Comparison of ENCODE assay signal across 7 cellular contexts in the genomic region with DNA sequence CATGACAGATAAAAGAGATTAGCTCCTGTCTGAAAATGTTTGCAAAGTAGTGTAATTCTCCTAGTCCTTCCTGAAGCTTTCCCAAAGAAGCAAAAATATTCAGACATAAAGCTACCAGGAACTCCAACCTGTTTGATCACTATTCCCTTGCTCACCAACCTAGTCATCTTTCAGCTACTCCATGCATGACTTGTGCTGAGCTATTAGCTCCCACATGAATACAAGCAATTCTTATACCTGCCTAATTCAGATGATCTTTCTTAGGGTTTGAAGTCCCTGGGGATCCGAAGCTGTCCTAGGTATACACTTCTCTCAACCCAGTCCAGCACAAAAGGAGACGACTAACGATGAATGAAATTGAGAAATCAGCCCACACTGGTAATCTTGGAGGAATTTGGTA. TPM values are rescaled to one million over a fixed set of nuclear protein-coding genes. Genes with fewer than 3 reads are reported as not detected.
DNase-seq lines count a peak whose midpoint lies in the region; ATAC-seq and TF ChIP-seq lines count a peak whose summit lies in the region.

No MANE protein-coding gene starts in this region.

- DNase-seq in HCEC 1CT (peak; percentile 9), RWPE2 (ENCODE audit: low spot score) (no peak), osteoblast (ENCODE audit: insufficient read length, low spot score, missing footprints) (peak; percentile 36), UCSD-AML1 (lab: John Stamatoyannopoulos, UW; ENCODE audit: unreplicated experiment) (no peak), NCI-H526 treated with DMSO at 0.1 percent for 48 hours (lab: John Stamatoyannopoulos, UW) (no peak), H4 (ENCODE audit: low spot score) (no peak)

- H3K4me3 ChIP-seq in RWPE2 (ENCODE audit: severe bottlenecking) (peak overlapping the region; percentile 43), osteoblast (ENCODE audit: insufficient read depth, low read length) (peak overlapping the region; percentile 90)

- peak; percentile 54 for ATAC-seq in RWPE2 (ENCODE audit: low read depth)
- ATAC-seq in esophagus mucosa: peak; percentile 79

- peaks cover 17% of the 10 kb centered on the region for H3K4me1 ChIP-seq in RWPE2 (ENCODE audit: insufficient read depth, poor library complexity, severe bottlenecking)
- peaks cover 20% of the 10 kb centered on the region for H3K4me1 ChIP-seq in osteoblast (ENCODE audit: insufficient read depth, low read length)

- H4K20me1 ChIP-seq in osteoblast (ENCODE audit: insufficient read depth, low read length): no peaks in the 10 kb centered on the region

- H3K9me3 ChIP-seq in RWPE2 (ENCODE audit: severe bottlenecking) (no peaks in the 10 kb centered on the region), osteoblast (ENCODE audit: low read depth, low read length) (no peaks in the 10 kb centered on the region)

- H2AFZ ChIP-seq in osteoblast (ENCODE audit: low read length): peak overlapping the region; percentile 93

- peaks cover 6% of the 10 kb centered on the region for H3K79me2 ChIP-seq in osteoblast (ENCODE audit: insufficient read depth, low read length)

- peaks cover 5% of the 10 kb centered on the region; the same call in 1 of the 2 replicates for H3K36me3 ChIP-seq in RWPE2 (ENCODE audit: low read depth)
- no peaks in the 10 kb centered on the region for H3K36me3 ChIP-seq in osteoblast (ENCODE audit: insufficient read depth, low read length)

- H3K4me2 ChIP-seq in osteoblast (ENCODE audit: insufficient read depth, low read length): peak overlapping the region; percentile 97

- H3K27me3 ChIP-seq in RWPE2 (ENCODE audit: insufficient read depth, poor library complexity, severe bottlenecking): no peaks in the 10 kb centered on the region
- H3K27me3 ChIP-seq in osteoblast (ENCODE audit: insufficient read depth, low read length): no peaks in the 10 kb centered on the region

- H3K27ac ChIP-seq in RWPE2 (ENCODE audit: poor library complexity, severe bottlenecking) (peak overlapping the region; percentile 76), osteoblast (ENCODE audit: low read depth, low read length) (peak overlapping the region; percentile 99)

- TF ChIP-seq CTCF in RWPE2 (IDR thresholded peaks at IDR 0.05; ENCODE audit: poor library complexity, severe bottlenecking): no peak
- no peak for TF ChIP-seq CTCF in osteoblast (IDR thresholded peaks at IDR 0.05; ENCODE audit: extremely low read depth, low read depth, low read length)

RNA-seq across cellular contexts. Expression of a gene that starts 0.7 kb away (rescaled TPM):
- total RNA-seq in esophagus mucosa: 8.6 TPM
- 6.5 and 7.2 TPM in 2 replicates for total RNA-seq in osteoblast
- total RNA-seq in H4 (2014; rRNA removed; shearing (Covaris generic)): 1.8 and 7.2 TPM in 2 replicates

RNA-seq across cellular contexts. Expression of a gene that starts 35.7 kb away (rescaled TPM):
- total RNA-seq in esophagus mucosa (33.2 TPM), osteoblast (83.2 and 83.4 TPM in 2 replicates)
- 94.4 and 95.4 TPM in 2 replicates for total RNA-seq in H4 (2014; rRNA removed; shearing (Covaris generic))

Comparison
In these comparisons a context has a peak if more than half of its experiments do, and no peak if none do; other contexts are left out.
1. DNase-seq: peak in HCEC 1CT (single experiment) and osteoblast (single experiment); none in RWPE2 (single experiment), UCSD-AML1 (single experiment), NCI-H526 treated with DMSO at 0.1 percent for 48 hours (single experiment) and H4 (single experiment).